Comparison of ENCODE assay signal across 15 cellular contexts in genomic region chr18:73461038-73461779, GRCh38.
"Had no signal": no experiment of that assay in that cellular context is flagged by ENCODE, and none has a peak within 500 bp of the region (broad histone marks: within the 10 kb centered on the region; RNA-seq: fewer than 3 reads in every experiment).

No MANE protein-coding gene starts in this region.

- H3K4me1 ChIP-seq: gastroesophageal sphincter, lower lobe of right lung, psoas muscle, uterus had no signal

- H3K27me3 Mint-ChIP-seq: activated B cell treated with CpG ODN at 0.5 μM for 24 hours; activated CD4-positive, alpha-beta T cell treated with anti-CD3 and anti-CD28 coated beads, Interleukin-2, amount 10 ng/mL, durations not matched to agents 24 days and 14 days; stimulated activated naive CD8-positive, alpha-beta T cell treated with anti-CD3 and anti-CD28 coated beads, Interleukin-15, amount 100 ng/mL, for 72 hours had no signal

- H3K27ac ChIP-seq: coronary artery, gastroesophageal sphincter, lower lobe of right lung, psoas muscle, uterus had no signal

- H3K9me3 Mint-ChIP-seq: activated B cell treated with CpG ODN at 0.5 μM for 24 hours; activated CD4-positive, alpha-beta T cell treated with anti-CD3 and anti-CD28 coated beads, Interleukin-2, amount 10 ng/mL, durations not matched to agents 24 days and 14 days; activated T-helper 1 cell treated with anti-CD3 and anti-CD28 coated beads, Interleukin-12 subunit alpha, Interleukin-12 subunit beta, Interleukin-2, Interleukin-4 antibody, amounts not matched to agents 30 ng/mL and 10 ng/mL and 1 ng/mL, durations not matched to agents 14 hours and 24 hours and 36 hours had no signal

- H3K4me1 Mint-ChIP-seq: activated B cell treated with CpG ODN at 0.5 μM for 24 hours; activated CD4-positive, alpha-beta T cell treated with anti-CD3 and anti-CD28 coated beads, Interleukin-2, amount 10 ng/mL, durations not matched to agents 24 days and 14 days; stimulated activated naive CD8-positive, alpha-beta T cell treated with anti-CD3 and anti-CD28 coated beads, Interleukin-15, amount 100 ng/mL, for 72 hours had no signal

- ATAC-seq: gastroesophageal sphincter; lower lobe of right lung; psoas muscle; stimulated activated naive CD8-positive, alpha-beta T cell treated with anti-CD3 and anti-CD28 coated beads, Interleukin-15, amount 100 ng/mL, for 72 hours had no signal

- H3K27ac Mint-ChIP-seq: activated B cell treated with CpG ODN at 0.5 μM for 24 hours; activated CD4-positive, alpha-beta T cell treated with anti-CD3 and anti-CD28 coated beads, Interleukin-2, amount 10 ng/mL, durations not matched to agents 24 days and 14 days; activated T-helper 1 cell treated with anti-CD3 and anti-CD28 coated beads, Interleukin-12 subunit alpha, Interleukin-12 subunit beta, Interleukin-2, Interleukin-4 antibody, amounts not matched to agents 30 ng/mL and 10 ng/mL and 1 ng/mL, durations not matched to agents 14 hours and 24 hours and 36 hours; stimulated activated naive CD8-positive, alpha-beta T cell treated with anti-CD3 and anti-CD28 coated beads, Interleukin-15, amount 100 ng/mL, for 72 hours had no signal

- H3K4me3 ChIP-seq: coronary artery, gastroesophageal sphincter, lower lobe of right lung, psoas muscle, uterus had no signal

- H3K4me3 Mint-ChIP-seq: activated B cell treated with CpG ODN at 0.5 μM for 24 hours; activated CD4-positive, alpha-beta T cell treated with anti-CD3 and anti-CD28 coated beads, Interleukin-2, amount 10 ng/mL, durations not matched to agents 24 days and 14 days; activated T-helper 1 cell treated with anti-CD3 and anti-CD28 coated beads, Interleukin-12 subunit alpha, Interleukin-12 subunit beta, Interleukin-2, Interleukin-4 antibody, amounts not matched to agents 30 ng/mL and 10 ng/mL and 1 ng/mL, durations not matched to agents 14 hours and 24 hours and 36 hours; stimulated activated naive CD8-positive, alpha-beta T cell treated with anti-CD3 and anti-CD28 coated beads, Interleukin-15, amount 100 ng/mL, for 72 hours had no signal

- DNase-seq: activated B cell treated with CpG ODN at 0.5 μM for 24 hours; activated CD4-positive, alpha-beta T cell treated with anti-CD3 and anti-CD28 coated beads, Interleukin-2, amount 10 ng/mL, durations not matched to agents 24 days and 14 days; activated naive CD4-positive, alpha-beta T cell; aorta; effector CD8-positive, alpha-beta T cell; kidney; lower lobe of right lung; midbrain; psoas muscle; stimulated activated CD4-positive, alpha-beta T cell treated with anti-CD3 and anti-CD28 coated beads, Interleukin-4, amount 100 ng/mL, for 24 hours; stimulated activated naive CD8-positive, alpha-beta T cell treated with anti-CD3 and anti-CD28 coated beads, Interleukin-15, amount 100 ng/mL, for 72 hours had no signal

- H3K9me3 ChIP-seq: gastroesophageal sphincter, lower lobe of right lung, psoas muscle, uterus had no signal

- H3K27me3 ChIP-seq: gastroesophageal sphincter, uterus had no signal

- H3K36me3 ChIP-seq: gastroesophageal sphincter, lower lobe of right lung, uterus had no signal
